In genomic region chr2:217916504-217917254, GRCh38 we compare ENCODE assay signal across 13 cellular contexts.
DNase-seq lines count a peak whose midpoint lies in the region; ATAC-seq and TF ChIP-seq lines count a peak whose summit lies in the region.
"Had no signal": no experiment of that assay in that cellular context is flagged by ENCODE, and none has a peak within 500 bp of the region (broad histone marks: within the 10 kb centered on the region; RNA-seq: fewer than 3 reads in every experiment).

No MANE protein-coding gene starts in this region.

- CTCF ChIA-PET in IMR-90 (lab: Yijun Ruan, JAX) = no interaction called here
- CTCF ChIA-PET in CD4-positive, alpha-beta T cell (lab: Charles Lee) = no interaction called here

- no peak overlapping the region for H4K5ac ChIP-seq in IMR-90 (ENCODE audit: low read depth, low read length)

- H3K14ac ChIP-seq in IMR-90 (replicated peaks; ENCODE audit: low read depth, low read length) = no peak overlapping the region; the same call in 1 of the 2 replicates

- peaks cover 6% of the 10 kb centered on the region for H3K27me3 Mint-ChIP-seq in CD4-positive, alpha-beta T cell
- H3K27me3 Mint-ChIP-seq: stimulated activated naive CD8-positive, alpha-beta T cell treated with anti-CD3 and anti-CD28 coated beads, Interleukin-15, Interleukin-2, amounts not matched to agents 100 ng/mL and 50 ng/mL, for 24 hours had no signal

- H3K4me1 ChIP-seq in IMR-90 (ENCODE audit: control insufficient read depth, insufficient read depth, low read length) = peaks cover 56% of the 10 kb centered on the region
- peaks cover 0 to 99% (median 59%) of the 10 kb centered on the region in 4 donors for H3K4me1 ChIP-seq in right lobe of liver
- peaks cover 54 to 100% (median 99%) of the 10 kb centered on the region in 5 donors for H3K4me1 ChIP-seq in subcutaneous abdominal adipose tissue (ENCODE audit: control insufficient read depth in 5 of 5, insufficient read depth in 5 of 5, low read length in 5 of 5)

- H3K9me3 Mint-ChIP-seq in stimulated activated effector memory CD8-positive, alpha-beta T cell treated with anti-CD3 and anti-CD28 coated beads, Interleukin-12 subunit alpha, Interleukin-12 subunit beta, amount 100 ng/mL, for 72 hours = no peaks in the 10 kb centered on the region
- no peaks in the 10 kb centered on the region for H3K9me3 Mint-ChIP-seq in CD4-positive, alpha-beta T cell
- H3K9me3 Mint-ChIP-seq: activated T-helper 17 cell treated with anti-CD3 and anti-CD28 coated beads, Interleukin-2, amount 50 U/mL, for 72 hours; stimulated activated naive CD8-positive, alpha-beta T cell treated with anti-CD3 and anti-CD28 coated beads, Interleukin-15, Interleukin-2, amounts not matched to agents 100 ng/mL and 50 ng/mL, for 24 hours; T-helper 2 cell treated with Interferon-gamma antibody and Interleukin-4, amounts not matched to agents 5 μg/mL and 100 μg/mL, for 36 hours had no signal

- no peak overlapping the region for H3K56ac ChIP-seq in IMR-90 (ENCODE audit: extremely low read depth, insufficient read depth, low read length)

- WGBS in IMR-90 (ENCODE audit: extremely low coverage in 2 of 2, insufficient read length in 1 of 2), 2 experiments = 91% methylated on average over 4 of the region's 10 CpGs; no CpG with 5 or more reads in 1 of the 2 experiments
- WGBS in right lobe of liver (ENCODE audit: insufficient coverage, low coverage, low lambda C conversion rate, missing lambda C conversion rate) = 15% methylated on average over 9 of the region's 10 CpGs

- intact Hi-C loops in IMR-90 (cut with micrococcal nuclease) = no loop called here
- intact Hi-C loops in right lobe of liver (cut with DNase I) = no loop called here
- intact Hi-C loops in CD4-positive, alpha-beta T cell (cut with DNase I, micrococcal nuclease) = no loop called here

- POLR2A ChIA-PET in IMR-90 (lab: Charles Lee; ENCODE audit: unreplicated experiment) = no interaction called here
- POLR2A ChIA-PET in CD4-positive, alpha-beta T cell (lab: Charles Lee) = no interaction called here

- H3K27me3 ChIP-seq in IMR-90 (ENCODE audit: control insufficient read depth, insufficient read depth, low read length) (no peaks in the 10 kb centered on the region), right lobe of liver (no peaks in the 10 kb centered on the region), subcutaneous abdominal adipose tissue (ENCODE audit: control insufficient read depth in 5 of 5, insufficient read depth in 4 of 5, low read length in 5 of 5) (no peaks in the 10 kb centered on the region)
- H3K27me3 ChIP-seq in CD4-positive, alpha-beta T cell (ENCODE audit: control insufficient read depth, insufficient read depth, low read length) = no peaks in the 10 kb centered on the region

- no peak overlapping the region for H3K4me3 Mint-ChIP-seq in stimulated activated effector memory CD8-positive, alpha-beta T cell treated with anti-CD3 and anti-CD28 coated beads, Interleukin-12 subunit alpha, Interleukin-12 subunit beta, amount 100 ng/mL, for 72 hours
- no peak overlapping the region for H3K4me3 Mint-ChIP-seq in CD4-positive, alpha-beta T cell
- H3K4me3 Mint-ChIP-seq: activated T-helper 17 cell treated with anti-CD3 and anti-CD28 coated beads, Interleukin-2, amount 50 U/mL, for 72 hours; stimulated activated naive CD8-positive, alpha-beta T cell treated with anti-CD3 and anti-CD28 coated beads, Interleukin-15, Interleukin-2, amounts not matched to agents 100 ng/mL and 50 ng/mL, for 24 hours; T-helper 2 cell treated with Interferon-gamma antibody and Interleukin-4, amounts not matched to agents 5 μg/mL and 100 μg/mL, for 36 hours had no signal

- no peak overlapping the region for H2BK15ac ChIP-seq in IMR-90 (ENCODE audit: low read depth, low read length)

- H4K20me1 ChIP-seq in IMR-90 (ENCODE audit: insufficient read depth, low read length) = 0 out of 2 replicates have a peak, but pooled peaks cover 4% of the 10 kb centered on the region

- no peak overlapping the region for H2BK20ac ChIP-seq in IMR-90 (ENCODE audit: low read depth, low read length)

- DNase-seq in IMR-90 = no peak
- peak; percentile 92 for DNase-seq in coronary artery (ENCODE audit: low spot score)
- peak; percentile 67 to 89 (median 82) for DNase-seq in right lobe of liver
- no peak for DNase-seq in stimulated activated effector memory CD8-positive, alpha-beta T cell treated with anti-CD3 and anti-CD28 coated beads, Interleukin-12 subunit alpha, Interleukin-12 subunit beta, amount 100 ng/mL, for 72 hours (ENCODE audit: low spot score in 2 of 2)
- DNase-seq in CD4-positive, alpha-beta T cell = no peak
- no peak for DNase-seq in 8988T
- DNase-seq: activated CD4-positive, alpha-beta T cell treated with anti-CD3 and anti-CD28 coated beads, Interleukin-2, amount 50 U/mL, for 1 hour; NCI-H1694 treated with DMSO at 0.1 percent for 48 hours had no signal

- H3K27ac Mint-ChIP-seq in stimulated activated effector memory CD8-positive, alpha-beta T cell treated with anti-CD3 and anti-CD28 coated beads, Interleukin-12 subunit alpha, Interleukin-12 subunit beta, amount 100 ng/mL, for 72 hours = no peak overlapping the region
- H3K27ac Mint-ChIP-seq in CD4-positive, alpha-beta T cell = no peak overlapping the region
- H3K27ac Mint-ChIP-seq: activated T-helper 17 cell treated with anti-CD3 and anti-CD28 coated beads, Interleukin-2, amount 50 U/mL, for 72 hours; stimulated activated naive CD8-positive, alpha-beta T cell treated with anti-CD3 and anti-CD28 coated beads, Interleukin-15, Interleukin-2, amounts not matched to agents 100 ng/mL and 50 ng/mL, for 24 hours; T-helper 2 cell treated with Interferon-gamma antibody and Interleukin-4, amounts not matched to agents 5 μg/mL and 100 μg/mL, for 36 hours had no signal

- H3K9me3 ChIP-seq in IMR-90 (ENCODE audit: control insufficient read depth, insufficient read depth, low read length) = no peaks in the 10 kb centered on the region
- H3K9me3 ChIP-seq in right lobe of liver = no peaks in the 10 kb centered on the region
- H3K9me3 ChIP-seq in subcutaneous abdominal adipose tissue (ENCODE audit: control insufficient read depth in 5 of 5, low read length in 5 of 5) = no peaks in the 10 kb centered on the region
- H3K9me3 ChIP-seq in CD4-positive, alpha-beta T cell (ENCODE audit: control insufficient read depth, low read length) = no peaks in the 10 kb centered on the region

- H2BK5ac ChIP-seq in IMR-90 (ENCODE audit: low read depth, low read length, poor library complexity, severe bottlenecking) = no peak overlapping the region

- ATAC-seq in IMR-90 (ENCODE audit: low read depth) = no peak
- ATAC-seq in right lobe of liver = peak; percentile 44 to 83 (median 65)
- no peak for ATAC-seq in stimulated activated effector memory CD8-positive, alpha-beta T cell treated with anti-CD3 and anti-CD28 coated beads, Interleukin-12 subunit alpha, Interleukin-12 subunit beta, amount 100 ng/mL, for 72 hours
- no peak for ATAC-seq in CD4-positive, alpha-beta T cell (ENCODE audit: poor library complexity)
- ATAC-seq in HG03175 (IDR thresholded peaks at IDR 0.05; ENCODE audit: unreplicated experiment) = no peak
- ATAC-seq: activated T-helper 17 cell treated with anti-CD3 and anti-CD28 coated beads, Interleukin-2, amount 50 U/mL, for 72 hours had no signal

- peaks cover 41 to 93% of the 10 kb centered on the region in 2 experiments for H3K79me1 ChIP-seq in IMR-90 (ENCODE audit: low read depth in 1 of 2, low read length in 2 of 2)

- H3K4me3 ChIP-seq in IMR-90 (ENCODE audit: insufficient read depth, low read depth, low read length) (no peak overlapping the region), coronary artery (peak overlapping the region; percentile 49), right lobe of liver (no peak overlapping the region), subcutaneous abdominal adipose tissue (ENCODE audit: low read depth in 1 of 5, low read length in 5 of 5) (peak overlapping the region in 1 of 5 donors; percentile 26)

- no peak for TF ChIP-seq POLR2A in IMR-90 (IDR thresholded peaks at IDR 0.05; ENCODE audit: low read depth, low read length)
- peak; percentile 47 for TF ChIP-seq POLR2A in right lobe of liver (IDR thresholded peaks at IDR 0.05)

- dilution Hi-C loops in IMR-90 (cut with HindIII; ENCODE audit: low sequenced_read_pairs, unreplicated experiment) = no loop called here

- no peak overlapping the region for H3K4me2 ChIP-seq in IMR-90 (ENCODE audit: low read depth, low read length)

- no peak overlapping the region for H3K23ac ChIP-seq in IMR-90 (ENCODE audit: low read depth, low read length)

- peak overlapping the region; percentile 1; the same call in 1 of the 2 replicates for H2BK120ac ChIP-seq in IMR-90 (ENCODE audit: low read depth, low read length)

- H3K9me1 ChIP-seq in IMR-90 (ENCODE audit: insufficient read depth, low read length) = peaks cover 42% of the 10 kb centered on the region

- TF ChIP-seq CTCF in IMR-90 (conservative IDR thresholded peaks at IDR 0.05; ENCODE audit: low read depth, low read length) (no peak), coronary artery (IDR thresholded peaks at IDR 0.05) (no peak), right lobe of liver (IDR thresholded peaks at IDR 0.05) (no peak)
- no peak for TF ChIP-seq CTCF in CD4-positive, alpha-beta T cell (IDR thresholded peaks at IDR 0.05)

- no peak overlapping the region for H3K18ac ChIP-seq in IMR-90 (ENCODE audit: low read depth, low read length)

- H3K9ac ChIP-seq in IMR-90 (ENCODE audit: low read depth, low read length) = no peak overlapping the region
- peak overlapping the region in 1 of 5 donors; percentile 60 for H3K9ac ChIP-seq in subcutaneous abdominal adipose tissue (ENCODE audit: low read length in 5 of 5)

- 0 out of 2 replicates have a peak overlapping the region, but pooled peaks have one; percentile 11 for H4K91ac ChIP-seq in IMR-90 (ENCODE audit: insufficient read depth, low read depth, low read length)

- no peak overlapping the region for H2AK5ac ChIP-seq in IMR-90 (ENCODE audit: low read depth, low read length)

- in situ Hi-C loops in IMR-90 (cut with MboI; ENCODE audit: low sequenced_read_pairs) = no loop called here

- no TSS peak for BruUV-seq in IMR-90 (replicated peaks; lab: Mats Ljungman, UMichigan)

- H3K36me3 ChIP-seq in IMR-90 (ENCODE audit: control insufficient read depth, insufficient read depth, low read length) (peaks cover 16% of the 10 kb centered on the region), right lobe of liver (peaks cover 0 to 7% (median 2%) of the 10 kb centered on the region in 4 donors), subcutaneous abdominal adipose tissue (ENCODE audit: control insufficient read depth in 5 of 5, insufficient read depth in 5 of 5, low read length in 5 of 5) (peaks cover 0 to 65% (median 40%) of the 10 kb centered on the region in 5 donors)

- no peaks in the 10 kb centered on the region for H3K4me1 Mint-ChIP-seq in stimulated activated effector memory CD8-positive, alpha-beta T cell treated with anti-CD3 and anti-CD28 coated beads, Interleukin-12 subunit alpha, Interleukin-12 subunit beta, amount 100 ng/mL, for 72 hours
- H3K4me1 Mint-ChIP-seq in CD4-positive, alpha-beta T cell (ENCODE audit: low read depth) = no peaks in the 10 kb centered on the region
- H3K4me1 Mint-ChIP-seq: activated T-helper 17 cell treated with anti-CD3 and anti-CD28 coated beads, Interleukin-2, amount 50 U/mL, for 72 hours had no signal

- H2AFZ ChIP-seq in IMR-90 (replicated peaks; ENCODE audit: low read length, poor library complexity) = no peak overlapping the region

- no peak overlapping the region for H3K27ac ChIP-seq in IMR-90 (ENCODE audit: insufficient read depth, low read length)
- peak overlapping the region; percentile 93 to 99 for H3K27ac ChIP-seq in coronary artery
- H3K27ac ChIP-seq in right lobe of liver = peak overlapping the region; percentile 76 to 87 (median 79)
- H3K27ac ChIP-seq in subcutaneous abdominal adipose tissue (ENCODE audit: low read depth, low read length) = peak overlapping the region; percentile 99
- no peak overlapping the region for H3K27ac ChIP-seq in CD4-positive, alpha-beta T cell (ENCODE audit: low read depth, low read length)

- 0 out of 2 replicates have a peak overlapping the region, but pooled peaks have one; percentile 8 for H3K4ac ChIP-seq in IMR-90 (ENCODE audit: low read depth, low read length)

- H4K8ac ChIP-seq in IMR-90 (ENCODE audit: low read depth in 2 of 2, low read length in 2 of 2) = no peak overlapping the region

- no peak overlapping the region for H2AK9ac ChIP-seq in IMR-90 (replicated peaks; ENCODE audit: low read depth, low read length, poor library complexity)

- no peaks in the 10 kb centered on the region for H3K36me3 Mint-ChIP-seq in stimulated activated effector memory CD8-positive, alpha-beta T cell treated with anti-CD3 and anti-CD28 coated beads, Interleukin-12 subunit alpha, Interleukin-12 subunit beta, amount 100 ng/mL, for 72 hours
- no peaks in the 10 kb centered on the region for H3K36me3 Mint-ChIP-seq in CD4-positive, alpha-beta T cell (ENCODE audit: low read depth)

- no peak for TF ChIP-seq RAD21 in IMR-90 (IDR thresholded peaks at IDR 0.05; ENCODE audit: low read length)

Comparison
In these comparisons a context has a peak if more than half of its experiments do, and no peak if none do; other contexts are left out.
1. ATAC-seq: peak in right lobe of liver (4 of 4); none in IMR-90 (single experiment), stimulated activated effector memory CD8-positive, alpha-beta T cell treated with anti-CD3 and anti-CD28 coated beads, Interleukin-12 subunit alpha, Interleukin-12 subunit beta, amount 100 ng/mL, for 72 hours (single experiment), CD4-positive, alpha-beta T cell (single experiment) and HG03175 (single experiment).
2. DNase-seq: peak in coronary artery (single experiment) and right lobe of liver (3 of 3); none in IMR-90 (single experiment), stimulated activated effector memory CD8-positive, alpha-beta T cell treated with anti-CD3 and anti-CD28 coated beads, Interleukin-12 subunit alpha, Interleukin-12 subunit beta, amount 100 ng/mL, for 72 hours (0 of 2), CD4-positive, alpha-beta T cell (0 of 10) and 8988T (single experiment).
3. H3K27ac ChIP-seq: peak in coronary artery (2 of 2), right lobe of liver (3 of 3) and subcutaneous abdominal adipose tissue (single experiment); none in IMR-90 (single experiment) and CD4-positive, alpha-beta T cell (single experiment).